In genomic region chr6:12012566-12013367, GRCh38 we compare ENCODE assay signal across 8 cellular contexts. TPM values are rescaled to one million over a fixed set of nuclear protein-coding genes. Genes with fewer than 3 reads are reported as not detected.
A peak's percentile ranks its signal among the peaks of the same experiment; 100 is the strongest.
DNase-seq lines count a peak whose midpoint lies in the region; ATAC-seq and TF ChIP-seq lines count a peak whose summit lies in the region.

No MANE protein-coding gene starts in this region.

- peaks cover 44% of the 10 kb centered on the region for H3K4me1 Mint-ChIP-seq in nephron
- peaks cover 68% of the 10 kb centered on the region for H3K4me1 Mint-ChIP-seq in stimulated activated naive CD8-positive, alpha-beta T cell treated with anti-CD3 and anti-CD28 coated beads, Interleukin-15, Interleukin-2, amounts not matched to agents 100 ng/mL and 50 ng/mL, for 24 hours (ENCODE audit: low read depth)

- POLR2A ChIA-PET in Panc1 (lab: Charles Lee) = interaction anchor here (0.7 kb wide), 1 partner anchor 8 kb away, joined by 3 read pairs; no protein-coding TSS in a partner anchor

- H3K27me3 ChIP-seq in HUES6 (ENCODE audit: control insufficient read depth, insufficient read depth, low read length) = no peaks in the 10 kb centered on the region; the same call in 1 of the 2 replicates
- H3K27me3 ChIP-seq in Panc1 (ENCODE audit: control insufficient read depth, insufficient read depth, low read length) = no peaks in the 10 kb centered on the region

- peaks cover 24% of the 10 kb centered on the region for H3K4me1 ChIP-seq in HUES6 (ENCODE audit: control insufficient read depth, insufficient read depth, low read length)
- H3K4me1 ChIP-seq in Panc1 (ENCODE audit: control insufficient read depth, insufficient read depth, low read length) = peaks cover 36% of the 10 kb centered on the region

- H3K27me3 Mint-ChIP-seq in nephron (ENCODE audit: low read depth) = no peaks in the 10 kb centered on the region
- no peaks in the 10 kb centered on the region for H3K27me3 Mint-ChIP-seq in stimulated activated naive CD8-positive, alpha-beta T cell treated with anti-CD3 and anti-CD28 coated beads, Interleukin-15, Interleukin-2, amounts not matched to agents 100 ng/mL and 50 ng/mL, for 24 hours

- intact Hi-C loops in Panc1 (cut with micrococcal nuclease; ENCODE audit: unreplicated experiment) = loop anchor here (5.0 to 10.0 kb wide), 2 partner anchors 275 to 358 kb away; no protein-coding TSS in a partner anchor

- H3K36me3 Mint-ChIP-seq in nephron (ENCODE audit: low read depth) = peaks cover 33% of the 10 kb centered on the region
- H3K36me3 Mint-ChIP-seq in stimulated activated naive CD8-positive, alpha-beta T cell treated with anti-CD3 and anti-CD28 coated beads, Interleukin-15, Interleukin-2, amounts not matched to agents 100 ng/mL and 50 ng/mL, for 24 hours (ENCODE audit: low read depth) = peaks cover 44% of the 10 kb centered on the region

- peak overlapping the region; percentile 92 to 96 (median 93) for H3K4me3 Mint-ChIP-seq in nephron
- peak overlapping the region; percentile 94 for H3K4me3 Mint-ChIP-seq in stimulated activated naive CD8-positive, alpha-beta T cell treated with anti-CD3 and anti-CD28 coated beads, Interleukin-15, Interleukin-2, amounts not matched to agents 100 ng/mL and 50 ng/mL, for 24 hours

- H3K4me3 ChIP-seq in HUES6 (ENCODE audit: low read depth, low read length) (peak overlapping the region; percentile 75), Panc1 (ENCODE audit: low read depth in 2 of 2, low read length in 2 of 2) (peak overlapping the region; percentile 84 to 90), fibroblast of the aortic adventitia (ENCODE audit: low read depth, low read length) (peak overlapping the region; percentile 88)

- BruUV-seq in Panc1 (replicated peaks; lab: Mats Ljungman, UMichigan) = no TSS peak

- H3K27ac ChIP-seq in HUES6 (ENCODE audit: low read depth, low read length) (peak overlapping the region; percentile 68; the same call in 1 of the 2 replicates), Panc1 (ENCODE audit: low read length) (peak overlapping the region; percentile 93)

- ATAC-seq in Panc1 (peak; percentile 67), GM19328 (IDR thresholded peaks at IDR 0.05; ENCODE audit: unreplicated experiment) (no peak)

- no peak for TF ChIP-seq CTCF in Panc1 (IDR thresholded peaks at IDR 0.05)
- TF ChIP-seq CTCF in fibroblast of the aortic adventitia (IDR thresholded peaks at IDR 0.05; ENCODE audit: insufficient read depth, low read length) = no peak
- TF ChIP-seq CTCF in nephron (IDR thresholded peaks at IDR 0.05; ENCODE audit: unreplicated experiment in 3 of 3) = no peak

- H3K9me3 ChIP-seq in HUES6 (ENCODE audit: control insufficient read depth, insufficient read depth, low read depth, low read length) (peaks cover 8% of the 10 kb centered on the region; the same call in 1 of the 2 replicates), Panc1 (ENCODE audit: control insufficient read depth, insufficient read depth, low read depth, low read length) (peaks cover 3% of the 10 kb centered on the region; the same call in 1 of the 2 replicates)

- H3K36me3 ChIP-seq in HUES6 (ENCODE audit: control insufficient read depth, insufficient read depth, low read length) (peaks cover 33% of the 10 kb centered on the region), Panc1 (ENCODE audit: control insufficient read depth, insufficient read depth, low read length) (peaks cover 2% of the 10 kb centered on the region; the same call in 1 of the 2 replicates)

- CTCF ChIA-PET in Panc1 (lab: Charles Lee) = no interaction called here

- H3K9me3 Mint-ChIP-seq in nephron = no peaks in the 10 kb centered on the region
- peaks cover 6% of the 10 kb centered on the region for H3K9me3 Mint-ChIP-seq in stimulated activated naive CD8-positive, alpha-beta T cell treated with anti-CD3 and anti-CD28 coated beads, Interleukin-15, Interleukin-2, amounts not matched to agents 100 ng/mL and 50 ng/mL, for 24 hours

- peak overlapping the region; percentile 89 to 98 (median 98) for H3K27ac Mint-ChIP-seq in nephron
- H3K27ac Mint-ChIP-seq in stimulated activated naive CD8-positive, alpha-beta T cell treated with anti-CD3 and anti-CD28 coated beads, Interleukin-15, Interleukin-2, amounts not matched to agents 100 ng/mL and 50 ng/mL, for 24 hours = peak overlapping the region; percentile 94

- in situ Hi-C loops in Panc1 (cut with HindIII; ENCODE audit: low pct_unique_long_range_greater_than_20kb, low sequenced_read_pairs) = no loop called here

- peak overlapping the region; percentile 87 for H3K9ac ChIP-seq in HUES6 (ENCODE audit: low read length)

- DNase-seq in DMS153 (lab: John Stamatoyannopoulos, UW) (peak; percentile 2), Panc1 (ENCODE audit: low read depth, low spot score) (no peak), fibroblast of the aortic adventitia (ENCODE audit: low read depth) (peak; percentile 94)
- DNase-seq in activated effector memory CD4-positive, alpha-beta T cell treated with anti-CD3 and anti-CD28 coated beads, Interleukin-2, amount 50 U/mL, for 16 hours = peak; percentile 92

RNA-seq across cellular contexts. Expression of gene HIVEP1, which starts 0.7 kb away (rescaled TPM):
- 16.7 TPM for total RNA-seq in Panc1 (2021; ENCODE audit: unreplicated experiment)
- 9.8 TPM for polyA plus RNA-seq in Panc1 (2012; ENCODE audit: insufficient read length)
- total RNA-seq in fibroblast of the aortic adventitia (ENCODE audit: low replicate concordance) = 21.3 and 21.8 TPM in 2 replicates
